Comparison of ENCODE assay signal across 1 cellular context in genomic region chr22:19948057-19948760, GRCh38.
A peak's percentile ranks its signal among the peaks of the same experiment; 100 is the strongest.
TF ChIP-seq lines count a peak whose summit lies in the region.

No MANE protein-coding gene starts in this region.

TF ChIP-seq in HepG2, 621 proteins besides CTCF, POLR2A, EP300 and RAD21:
- TF ChIP-seq HNRNPUL1 (IDR thresholded peaks at IDR 0.05; ENCODE audit: low read depth, low read length): no peak
- TF ChIP-seq ZNF629 (CRISPR knock-in tag; conservative IDR thresholded peaks at IDR 0.05): peak; percentile 70
- TF ChIP-seq ZBTB46 (CRISPR knock-in tag; IDR thresholded peaks at IDR 0.05; ENCODE audit: borderline replicate concordance): no peak
- no peak for TF ChIP-seq ZNF713 (CRISPR knock-in tag; IDR thresholded peaks at IDR 0.05)
- no peak for TF ChIP-seq ZNF224 (CRISPR knock-in tag; IDR thresholded peaks at IDR 0.05)
- no peak for TF ChIP-seq SMAD3 (CRISPR knock-in tag; IDR thresholded peaks at IDR 0.05)
- no peak for TF ChIP-seq NFIB (CRISPR knock-in tag; IDR thresholded peaks at IDR 0.05; ENCODE audit: borderline replicate concordance)
- TF ChIP-seq ETS1 (CRISPR knock-in tag; IDR thresholded peaks at IDR 0.05): no peak
- TF ChIP-seq CBFB (CRISPR knock-in tag; IDR thresholded peaks at IDR 0.05): no peak
- TF ChIP-seq ZNF383 (CRISPR knock-in tag; IDR thresholded peaks at IDR 0.05; ENCODE audit: borderline replicate concordance): no peak
- TF ChIP-seq ZBTB33 (CRISPR knock-in tag; IDR thresholded peaks at IDR 0.05): peak; percentile 21; the same call in 1 of the 2 replicates
- no peak for TF ChIP-seq SMAD1 (CRISPR knock-in tag; IDR thresholded peaks at IDR 0.05; ENCODE audit: borderline replicate concordance, low read depth)
- no peak for TF ChIP-seq ZNF775 (CRISPR knock-in tag; IDR thresholded peaks at IDR 0.05; ENCODE audit: borderline replicate concordance)
- TF ChIP-seq YEATS4 (CRISPR knock-in tag; IDR thresholded peaks at IDR 0.05; ENCODE audit: borderline replicate concordance): no peak
- TF ChIP-seq MTERF4 (CRISPR knock-in tag; IDR thresholded peaks at IDR 0.05): no peak
- TF ChIP-seq BATF2 (CRISPR knock-in tag; IDR thresholded peaks at IDR 0.05): no peak
- no peak for TF ChIP-seq ZNF768 (CRISPR knock-in tag; IDR thresholded peaks at IDR 0.05)
- 0 out of 2 replicates have a peak, but pooled peaks have one; percentile 17 for TF ChIP-seq HNF4A (CRISPR knock-in tag; IDR thresholded peaks at IDR 0.05)
- no peak for TF ChIP-seq CCDC6 (CRISPR knock-in tag; IDR thresholded peaks at IDR 0.05)
- no peak for TF ChIP-seq NFYC (CRISPR knock-in tag; IDR thresholded peaks at IDR 0.05)
- no peak for TF ChIP-seq ZHX1 (CRISPR knock-in tag; IDR thresholded peaks at IDR 0.05; ENCODE audit: low read depth)
